ENCODE assay signal across 12 cellular contexts in the genomic region with DNA sequence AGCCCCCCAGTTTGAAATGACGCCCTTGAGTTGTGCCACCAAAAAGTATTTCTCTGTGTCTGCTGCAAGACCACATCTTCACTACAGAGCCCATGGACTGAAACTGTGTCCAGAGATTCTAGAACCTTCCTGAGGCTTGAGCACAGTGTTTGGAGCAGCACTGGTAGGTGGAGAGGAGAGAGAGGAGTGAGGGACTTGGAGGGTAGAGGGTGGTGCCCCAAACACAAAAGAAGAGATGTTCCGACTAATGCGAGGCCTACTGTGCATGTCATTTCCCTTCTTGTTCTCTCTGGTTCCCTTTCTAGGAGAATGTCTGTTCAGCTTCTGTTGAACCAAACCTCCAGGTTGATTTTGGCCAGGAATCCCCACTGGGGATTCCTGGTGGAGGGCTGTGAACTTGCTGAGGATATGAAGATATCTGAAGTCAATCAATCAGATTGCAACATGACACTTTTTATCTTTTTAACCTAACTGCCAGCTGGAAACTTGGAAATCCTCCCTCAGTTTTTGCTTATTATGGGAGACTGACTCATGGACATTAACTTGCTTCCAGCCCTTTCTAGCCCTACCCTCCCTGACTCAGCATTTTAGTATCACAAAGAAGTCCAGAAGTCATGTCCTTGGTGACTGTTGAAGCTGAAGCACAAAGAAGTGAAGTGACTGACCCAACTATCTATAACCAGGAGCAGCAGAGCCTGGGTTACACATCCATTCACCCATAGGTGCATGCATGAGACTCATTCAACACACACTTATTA.
DNase-seq lines count a peak whose midpoint lies in the region; ATAC-seq, FAIRE-seq and TF ChIP-seq lines count a peak whose summit lies in the region.
"Had no signal": no experiment of that assay in that cellular context is flagged by ENCODE, and none has a peak within 500 bp of the region (broad histone marks: within the 10 kb centered on the region; RNA-seq: fewer than 3 reads in every experiment).

No MANE protein-coding gene starts in this region.

- H3K27me3 Mint-ChIP-seq in chondrocyte (ENCODE audit: low read depth) = no peaks in the 10 kb centered on the region
- H3K27me3 Mint-ChIP-seq: activated CD4-positive, alpha-beta T cell treated with anti-CD3 and anti-CD28 coated beads, Interleukin-2, amount 10 ng/mL, durations not matched to agents 7 days and 5 days had no signal

- BruUV-seq in HepG2 (replicated peaks; lab: Mats Ljungman, UMichigan) = no TSS peak

- TF ChIP-seq RAD21 in HepG2 (CRISPR knock-in tag; IDR thresholded peaks at IDR 0.05) = no peak

- CTCF ChIA-PET in HepG2 (lab: Yijun Ruan, JAX; ENCODE audit: low intra/inter-chr PET ratio, low total read pairs) = no interaction called here

- DNase-seq in AG08395 (ENCODE audit: low spot score) = peak; percentile 83
- peak; percentile 41 for DNase-seq in MG63
- no peak for DNase-seq in chondrocyte (ENCODE audit: low spot score)
- DNase-seq in HepG2 (ENCODE audit: low spot score) = peak; percentile 24
- no peak for DNase-seq in tibial nerve (ENCODE audit: low spot score in 2 of 2)
- DNase-seq in effector CD4-positive, alpha-beta T cell = no peak
- DNase-seq in uterus = no peak
- DNase-seq: activated CD4-positive, alpha-beta T cell treated with anti-CD3 and anti-CD28 coated beads, Interleukin-2, amount 10 ng/mL, durations not matched to agents 7 days and 5 days; CD4-positive, CD25-positive, alpha-beta regulatory T cell; hypothalamus; NCI-H1417 had no signal

- H3K9me3 Mint-ChIP-seq in chondrocyte (ENCODE audit: low read depth) = no peaks in the 10 kb centered on the region

- no peaks in the 10 kb centered on the region for H3K36me3 ChIP-seq in MG63
- H3K36me3 ChIP-seq in HepG2 (replicated peaks in 1 of 2; ENCODE audit: control insufficient read depth in 1 of 2, insufficient read depth in 2 of 2, low read length in 2 of 2) = no peaks in the 10 kb centered on the region
- H3K36me3 ChIP-seq in tibial nerve = no peaks in the 10 kb centered on the region
- no peaks in the 10 kb centered on the region for H3K36me3 ChIP-seq in uterus

- H3K36me3 Mint-ChIP-seq in chondrocyte (ENCODE audit: low read depth) = no peaks in the 10 kb centered on the region
- H3K36me3 Mint-ChIP-seq: CD4-positive, CD25-positive, alpha-beta regulatory T cell had no signal

- in situ Hi-C loops in HepG2 (cut with HindIII; ENCODE audit: extremely low pct_ligation_motif_present, low pct_unique_long_range_greater_than_20kb) = no loop called here

- H3K4me2 ChIP-seq in HepG2 (ENCODE audit: low read depth, low read length) = no peak overlapping the region

- intact Hi-C loops in HepG2 (cut with micrococcal nuclease; ENCODE audit: unreplicated experiment) (no loop called here), uterus (cut with DNase I; ENCODE audit: low total_unique reads) (no loop called here)

- TF ChIP-seq POLR2A in HepG2 (IDR thresholded peaks at IDR 0.05; ENCODE audit: insufficient read depth in 1 of 2, low read depth in 2 of 2, low read length in 2 of 2) = no peak
- TF ChIP-seq POLR2A in tibial nerve (IDR thresholded peaks at IDR 0.05) = no peak
- TF ChIP-seq POLR2A in uterus (IDR thresholded peaks at IDR 0.05) = no peak

- TF ChIP-seq CTCF in chondrocyte (IDR thresholded peaks at IDR 0.05) (no peak), HepG2 (CRISPR knock-in tag; IDR thresholded peaks at IDR 0.05) (no peak), tibial nerve (IDR thresholded peaks at IDR 0.05) (no peak), uterus (IDR thresholded peaks at IDR 0.05) (no peak)

- H3K4me1 ChIP-seq in HepG2 (ENCODE audit: insufficient read depth, low read length) (peaks cover 25% of the 10 kb centered on the region), tibial nerve (peaks cover 0 to 20% (median 4%) of the 10 kb centered on the region in 4 donors), uterus (no peaks in the 10 kb centered on the region)

- H3K9me3 ChIP-seq in MG63 (no peaks in the 10 kb centered on the region), HepG2 (ENCODE audit: low read length) (no peaks in the 10 kb centered on the region), tibial nerve (no peaks in the 10 kb centered on the region), uterus (no peaks in the 10 kb centered on the region)

- no peak for FAIRE-seq in HepG2 (lab: Jason Lieb, UNC)

- no peaks in the 10 kb centered on the region for H3K79me2 ChIP-seq in HepG2 (ENCODE audit: insufficient read depth, low read length)

- TF ChIP-seq EP300 in HepG2 (IDR thresholded peaks at IDR 0.05; ENCODE audit: low read depth in 2 of 2, low read length in 2 of 2) (no peak), HepG2 (CRISPR knock-in tag; IDR thresholded peaks at IDR 0.05; ENCODE audit: borderline replicate concordance) (no peak), tibial nerve (IDR thresholded peaks at IDR 0.05) (no peak)

- H3K4me3 ChIP-seq in MG63 (no peak overlapping the region), HepG2 (replicated peaks in 1 of 3; ENCODE audit: insufficient read depth in 1 of 3, low read depth in 2 of 3, low read length in 3 of 3) (no peak overlapping the region), tibial nerve (no peak overlapping the region), uterus (no peak overlapping the region)

- WGBS in HepG2 (ENCODE audit: low lambda C conversion rate) = 96% methylated on average over 3 of the region's 3 CpGs
- 84 to 85% methylated on average over 3 of the region's 3 CpGs for WGBS in tibial nerve, 2 donors

- peaks cover 39% of the 10 kb centered on the region for H3K4me1 Mint-ChIP-seq in chondrocyte (ENCODE audit: low read depth)
- H3K4me1 Mint-ChIP-seq: activated CD4-positive, alpha-beta T cell treated with anti-CD3 and anti-CD28 coated beads, Interleukin-2, amount 10 ng/mL, durations not matched to agents 7 days and 5 days; CD4-positive, CD25-positive, alpha-beta regulatory T cell had no signal

- no peaks in the 10 kb centered on the region for H3K27me3 ChIP-seq in MG63
- no peaks in the 10 kb centered on the region for H3K27me3 ChIP-seq in HepG2 (ENCODE audit: control insufficient read depth in 1 of 2, insufficient read depth in 2 of 2, low read length in 2 of 2)
- H3K27me3 ChIP-seq in tibial nerve = no peaks in the 10 kb centered on the region
- H3K27me3 ChIP-seq in uterus = no peaks in the 10 kb centered on the region

- no peak for ATAC-seq in HepG2
- ATAC-seq in HG02840 (IDR thresholded peaks at IDR 0.05; ENCODE audit: low FRiP score, unreplicated experiment) = no peak

- no peak overlapping the region for H3K27ac ChIP-seq in HepG2 (ENCODE audit: extremely low read length, insufficient read depth, low read length)
- H3K27ac ChIP-seq in tibial nerve = peak overlapping the region in 1 of 4 donors; percentile 1
- no peak overlapping the region for H3K27ac ChIP-seq in uterus

- no peak overlapping the region for H2AFZ ChIP-seq in HepG2 (ENCODE audit: low read length)

- H3K9ac ChIP-seq in HepG2 (ENCODE audit: insufficient read depth, low read depth, low read length) = no peak overlapping the region

- POLR2A ChIA-PET in HepG2 (lab: Yijun Ruan, JAX) = no interaction called here

- no peaks in the 10 kb centered on the region for H4K20me1 ChIP-seq in HepG2 (ENCODE audit: insufficient read depth, low read length)

- no peak overlapping the region for H3K4me3 Mint-ChIP-seq in chondrocyte (ENCODE audit: unreplicated experiment)
- H3K4me3 Mint-ChIP-seq: activated CD4-positive, alpha-beta T cell treated with anti-CD3 and anti-CD28 coated beads, Interleukin-2, amount 10 ng/mL, durations not matched to agents 7 days and 5 days; CD4-positive, CD25-positive, alpha-beta regulatory T cell had no signal

- peak overlapping the region; percentile 76 for H3K27ac Mint-ChIP-seq in chondrocyte (ENCODE audit: unreplicated experiment)
- H3K27ac Mint-ChIP-seq: activated CD4-positive, alpha-beta T cell treated with anti-CD3 and anti-CD28 coated beads, Interleukin-2, amount 10 ng/mL, durations not matched to agents 7 days and 5 days; CD4-positive, CD25-positive, alpha-beta regulatory T cell had no signal

TF ChIP-seq in HepG2, 621 proteins besides CTCF, POLR2A, EP300 and RAD21 (continues in another document):
- TF ChIP-seq AHDC1 (CRISPR knock-in tag; IDR thresholded peaks at IDR 0.05; ENCODE audit: borderline replicate concordance) = no peak
- peak; percentile 74 for TF ChIP-seq NFE2L2 (IDR thresholded peaks at IDR 0.05; ENCODE audit: low read length)
- TF ChIP-seq NFE2 (CRISPR knock-in tag; IDR thresholded peaks at IDR 0.05) = peak; percentile 64; the same call in 1 of the 2 replicates
- no peak for TF ChIP-seq U2AF1 (optimal IDR thresholded peaks at IDR 0.05; ENCODE audit: low read depth, low read length)

Comparison
In these comparisons a context has a peak if more than half of its experiments do, and no peak if none do; other contexts are left out.
1. DNase-seq: peak in AG08395 (single experiment), MG63 (single experiment) and HepG2 (single experiment); none in chondrocyte (single experiment), tibial nerve (0 of 2), effector CD4-positive, alpha-beta T cell (single experiment) and uterus (0 of 2).